In the genomic region with DNA sequence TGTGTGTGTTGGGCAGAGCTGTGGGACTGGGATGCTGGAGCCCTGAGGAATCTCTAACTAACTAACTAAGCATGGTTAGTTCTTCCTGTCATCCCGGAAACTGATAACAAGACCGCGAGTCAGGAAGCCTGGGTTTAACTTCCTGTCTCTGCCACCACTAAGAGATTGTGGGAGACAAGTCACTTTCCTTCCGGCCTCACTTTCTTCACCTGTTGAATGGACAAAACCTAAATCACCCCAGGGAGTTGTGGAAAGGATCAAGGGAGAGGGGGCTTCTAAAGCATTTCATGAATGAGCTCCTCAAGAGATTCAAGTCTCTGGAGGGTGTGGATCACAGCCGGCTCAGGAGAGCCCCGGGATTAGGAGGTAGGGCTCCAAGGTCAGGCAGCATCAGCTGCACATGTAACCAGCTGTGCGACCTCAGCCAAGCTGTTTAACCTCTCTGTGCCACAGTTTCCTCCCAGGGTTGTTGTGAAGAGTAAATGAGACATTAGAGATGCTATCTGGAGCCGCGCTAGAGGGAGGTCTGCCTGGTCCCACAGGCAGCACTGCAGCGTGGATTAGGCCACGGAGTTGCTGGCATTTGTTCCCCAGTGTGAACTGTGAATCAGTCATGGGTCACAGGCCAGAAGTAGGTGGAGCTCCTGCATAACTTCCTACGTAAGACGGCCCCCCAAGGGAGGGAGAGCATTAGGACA, we compare ENCODE assay signal across 9 cellular contexts.
DNase-seq lines count a peak whose midpoint lies in the region; ATAC-seq and TF ChIP-seq lines count a peak whose summit lies in the region.
"Had no signal": no experiment of that assay in that cellular context is flagged by ENCODE, and none has a peak within 500 bp of the region (broad histone marks: within the 10 kb centered on the region; RNA-seq: fewer than 3 reads in every experiment).

No MANE protein-coding gene starts in this region.

- no peak for DNase-seq in MCF 10A (ENCODE audit: unreplicated experiment)
- DNase-seq in mammary epithelial cell: no peak
- peak; percentile 13 for DNase-seq in activated CD4-positive, alpha-beta T cell treated with anti-CD3 and anti-CD28 coated beads for 1 hour
- DNase-seq in epithelial cell of esophagus (ENCODE audit: low read depth): peak; percentile 8
- DNase-seq in stimulated activated naive CD8-positive, alpha-beta T cell treated with anti-CD3 and anti-CD28 coated beads, Interleukin-15, Interleukin-2, amounts not matched to agents 100 U/mL and 50 U/mL, for 24 hours: peak; percentile 36
- no peak for DNase-seq in PC-9

- H3K36me3 Mint-ChIP-seq in MCF 10A (ENCODE audit: insufficient read depth, unreplicated experiment): no peaks in the 10 kb centered on the region

- H3K79me2 ChIP-seq in mammary epithelial cell (ENCODE audit: insufficient read depth, low read length): no peaks in the 10 kb centered on the region
- H3K79me2 ChIP-seq in PC-9 (ENCODE audit: low read depth): peaks cover 18% of the 10 kb centered on the region; the same call in 1 of the 2 replicates

- no peaks in the 10 kb centered on the region for H3K9me3 Mint-ChIP-seq in MCF 10A (ENCODE audit: unreplicated experiment)

- no peaks in the 10 kb centered on the region for H3K9me3 ChIP-seq in mammary epithelial cell (replicated peaks; ENCODE audit: insufficient read depth, low read length)
- H3K9me3 ChIP-seq in PC-9 (ENCODE audit: insufficient read depth, low read depth): no peaks in the 10 kb centered on the region
- H3K9me3 ChIP-seq: suprapubic skin had no signal

- H3K27ac ChIP-seq in mammary epithelial cell (ENCODE audit: insufficient read depth, low read depth, low read length) (no peak overlapping the region), PC-9 (no peak overlapping the region)
- H3K27ac ChIP-seq: suprapubic skin had no signal

- no peak overlapping the region for H3K4me3 Mint-ChIP-seq in MCF 10A (ENCODE audit: unreplicated experiment)

- ATAC-seq in stimulated activated naive CD8-positive, alpha-beta T cell treated with anti-CD3 and anti-CD28 coated beads, Interleukin-15, Interleukin-2, amounts not matched to agents 100 U/mL and 50 U/mL, for 24 hours: peak; percentile 66
- ATAC-seq in HG02763 (IDR thresholded peaks at IDR 0.05; ENCODE audit: unreplicated experiment) (no peak), GM19397 (IDR thresholded peaks at IDR 0.05; ENCODE audit: unreplicated experiment) (no peak)

- WGBS in mammary epithelial cell (ENCODE audit: low coverage, missing lambda C conversion rate): 74% methylated on average over 13 of the region's 13 CpGs

- H2AFZ ChIP-seq in mammary epithelial cell (ENCODE audit: low read depth, low read length) (no peak overlapping the region), PC-9 (no peak overlapping the region)

- H3K4me1 Mint-ChIP-seq in MCF 10A (ENCODE audit: insufficient read depth, unreplicated experiment): peaks cover 8% of the 10 kb centered on the region

- H3K4me1 ChIP-seq in mammary epithelial cell (ENCODE audit: insufficient read depth, low read length) (no peaks in the 10 kb centered on the region), PC-9 (replicated peaks; ENCODE audit: insufficient read depth) (peaks cover 26% of the 10 kb centered on the region)
- H3K4me1 ChIP-seq: suprapubic skin had no signal

- intact Hi-C loops in MCF 10A (cut with micrococcal nuclease): no loop called here
- intact Hi-C loops in mammary epithelial cell (cut with micrococcal nuclease): loop anchor here (10.0 kb wide), 1 partner anchor 175 kb away; no protein-coding TSS in a partner anchor
- intact Hi-C loops in PC-9 (cut with micrococcal nuclease; ENCODE audit: unreplicated experiment): loop anchor here (5.0 to 10.0 kb wide), 2 partner anchors 77 to 175 kb away; no protein-coding TSS in a partner anchor

- peak overlapping the region; percentile 16 for H3K27ac Mint-ChIP-seq in MCF 10A (ENCODE audit: low read depth, unreplicated experiment)

- H3K36me3 ChIP-seq in mammary epithelial cell (ENCODE audit: insufficient read depth, low read length) (no peaks in the 10 kb centered on the region), PC-9 (ENCODE audit: low read depth) (0 out of 2 replicates have a peak, but pooled peaks cover 6% of the 10 kb centered on the region)
- H3K36me3 ChIP-seq: suprapubic skin had no signal

- in situ Hi-C loops in mammary epithelial cell (cut with MboI; ENCODE audit: low sequenced_read_pairs in 2 of 2): no loop called here

- CTCF ChIA-PET in MCF 10A (lab: Yijun Ruan, JAX) (interaction anchor here (2.5 kb wide), 1 partner anchor 269 kb away, joined by 18 read pairs; no protein-coding TSS in a partner anchor), mammary epithelial cell (lab: Charles Lee; ENCODE audit: low non-redundant PET) (no interaction called here), PC-9 (lab: Charles Lee) (no interaction called here)

- H3K27me3 ChIP-seq in mammary epithelial cell (ENCODE audit: insufficient read depth, low read length) (no peaks in the 10 kb centered on the region), PC-9 (ENCODE audit: insufficient read depth, low read depth) (no peaks in the 10 kb centered on the region)

- no peaks in the 10 kb centered on the region for H3K27me3 Mint-ChIP-seq in MCF 10A (ENCODE audit: insufficient read depth, unreplicated experiment)

- BruUV-seq in MCF 10A (replicated peaks; lab: Mats Ljungman, UMichigan) (no TSS peak), mammary epithelial cell (replicated peaks; lab: Mats Ljungman, UMichigan) (no TSS peak), PC-9 (replicated peaks; lab: Mats Ljungman, UMichigan) (no TSS peak)

- H3K4me2 ChIP-seq in mammary epithelial cell (ENCODE audit: insufficient read depth, low read depth, low read length) (no peak overlapping the region), PC-9 (no peak overlapping the region)

- H3F3A ChIP-seq in PC-9 (ENCODE audit: insufficient read depth, low read depth): peaks cover 30% of the 10 kb centered on the region

- TF ChIP-seq CTCF in MCF 10A (IDR thresholded peaks at IDR 0.05; ENCODE audit: unreplicated experiment): no peak
- no peak for TF ChIP-seq CTCF in mammary epithelial cell (conservative IDR thresholded peaks at IDR 0.05 in 1 of 2, IDR thresholded peaks at IDR 0.05 in 1 of 2; ENCODE audit: extremely low read depth in 1 of 2, insufficient read depth in 1 of 2, low read depth in 1 of 2, low read length in 2 of 2)
- TF ChIP-seq CTCF in epithelial cell of esophagus (IDR thresholded peaks at IDR 0.05; ENCODE audit: insufficient read depth, low read depth, low read length, missing control alignments): no peak
- no peak for TF ChIP-seq CTCF in PC-9 (conservative IDR thresholded peaks at IDR 0.05)

- POLR2A ChIA-PET in MCF 10A (lab: Yijun Ruan, JAX) (interaction anchor here (0.6 kb wide), 1 partner anchor 192 kb away, joined by 3 read pairs; no protein-coding TSS in a partner anchor), PC-9 (lab: Charles Lee; ENCODE audit: unreplicated experiment) (interaction anchor here (0.6 kb wide), 2 partner anchors 11 to 167 kb away, joined by 4 to 12 read pairs; no protein-coding TSS in a partner anchor)

- dilution Hi-C loops in mammary epithelial cell (cut with HindIII; ENCODE audit: low sequenced_read_pairs): no loop called here

- H3K4me3 ChIP-seq in mammary epithelial cell (replicated peaks in 1 of 3; ENCODE audit: insufficient read depth in 1 of 3, low read depth in 2 of 3, low read length in 3 of 3) (no peak overlapping the region), epithelial cell of esophagus (ENCODE audit: low read length) (no peak overlapping the region), PC-9 (no peak overlapping the region)
- H3K4me3 ChIP-seq: suprapubic skin had no signal

- no peaks in the 10 kb centered on the region for H3K9me2 ChIP-seq in PC-9 (ENCODE audit: insufficient read depth)

- no peaks in the 10 kb centered on the region for H4K20me1 ChIP-seq in mammary epithelial cell (ENCODE audit: insufficient read depth, low read length)
- H4K20me1 ChIP-seq in PC-9 (ENCODE audit: insufficient read depth): 0 out of 2 replicates have a peak, but pooled peaks cover 7% of the 10 kb centered on the region

- H3K9ac ChIP-seq in mammary epithelial cell (ENCODE audit: insufficient read depth, low read length): no peak overlapping the region

Comparison
In these comparisons a context has a peak if more than half of its experiments do, and no peak if none do; other contexts are left out.
1. DNase-seq: peak in activated CD4-positive, alpha-beta T cell treated with anti-CD3 and anti-CD28 coated beads for 1 hour (single experiment), epithelial cell of esophagus (single experiment) and stimulated activated naive CD8-positive, alpha-beta T cell treated with anti-CD3 and anti-CD28 coated beads, Interleukin-15, Interleukin-2, amounts not matched to agents 100 U/mL and 50 U/mL, for 24 hours (single experiment); none in MCF 10A (single experiment), mammary epithelial cell (single experiment) and PC-9 (0 of 2).